ENCODE assay signal across 8 cellular contexts in the genomic region with DNA sequence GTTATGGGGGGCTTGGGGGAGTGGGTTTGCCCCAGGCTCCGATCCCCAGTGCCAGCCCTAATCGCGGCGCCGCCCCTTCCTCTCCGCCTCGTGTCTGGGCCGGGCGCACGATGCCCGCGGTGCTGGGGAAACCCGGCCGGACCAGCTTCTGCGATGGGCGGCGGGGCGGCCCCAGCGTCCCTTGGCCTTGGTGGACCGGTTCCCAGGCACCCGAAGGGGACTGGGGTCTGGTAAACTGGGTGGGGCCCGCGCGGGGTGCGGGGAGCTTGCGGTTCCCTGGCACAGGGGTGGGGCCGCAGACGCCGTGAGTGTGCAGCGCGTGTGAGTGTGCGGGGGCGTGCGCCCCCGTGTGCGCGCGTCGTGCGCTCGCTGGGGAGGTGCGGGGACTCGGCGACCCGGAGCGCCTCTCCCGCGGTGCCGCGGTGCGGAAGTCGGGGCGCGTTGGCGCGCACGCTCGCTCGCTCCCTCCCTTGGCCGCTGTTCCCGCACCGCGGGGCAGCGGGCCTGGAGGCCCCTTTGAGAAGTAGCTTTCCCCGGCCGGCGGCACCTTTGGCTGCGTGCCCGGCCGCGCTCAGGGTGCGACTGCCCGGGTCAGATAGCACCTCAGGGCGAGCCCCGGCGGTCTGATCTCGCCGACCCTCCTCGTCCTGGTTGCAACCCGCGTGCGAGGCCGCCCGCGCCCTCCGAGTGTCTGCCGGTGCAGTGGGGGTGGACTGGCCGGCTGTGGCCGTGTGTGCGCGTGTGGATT. TPM values are rescaled to one million over a fixed set of nuclear protein-coding genes. Genes with fewer than 3 reads are reported as not detected.
DNase-seq lines count a peak whose midpoint lies in the region; ATAC-seq, FAIRE-seq and TF ChIP-seq lines count a peak whose summit lies in the region.

No MANE protein-coding gene starts in this region.

- peak overlapping the region; percentile 80 for H3K4me3 Mint-ChIP-seq in activated CD4-positive, alpha-beta T cell treated with anti-CD3 and anti-CD28 coated beads, Interleukin-2, amount 10 ng/mL, durations not matched to agents 7 days and 5 days

- POLR2A ChIA-PET in A549 (lab: Yijun Ruan, JAX) = interaction anchor here (0.6 to 3.3 kb wide), 11 partner anchors 10 to 214 kb away, joined by 3 to 32 read pairs (median 5); partner anchors contain the start of genes GIN1 and PPIP5K2
- POLR2A ChIA-PET in activated CD4-positive, alpha-beta T cell treated with anti-CD3 and anti-CD28 coated beads, Interleukin-2, amount 10 ng/mL, durations not matched to agents 7 days and 5 days (lab: Charles Lee) = interaction anchor here (0.6 kb wide), 2 partner anchors 47 to 139 kb away, joined by 4 to 5 read pairs; partner anchors contain the start of gene PPIP5K2

- no peaks in the 10 kb centered on the region for H3K9me3 ChIP-seq in A549

- ATAC-seq in A549 = peak; percentile 75 to 77
- ATAC-seq in GM18511 (IDR thresholded peaks at IDR 0.05; ENCODE audit: unreplicated experiment) = peak; percentile 50
- peak; percentile 28 for ATAC-seq in HG02981 (IDR thresholded peaks at IDR 0.05; ENCODE audit: unreplicated experiment)

- peaks cover 10% of the 10 kb centered on the region for H3K27me3 Mint-ChIP-seq in activated CD4-positive, alpha-beta T cell treated with anti-CD3 and anti-CD28 coated beads, Interleukin-2, amount 10 ng/mL, durations not matched to agents 7 days and 5 days

- peak overlapping the region; percentile 90 for H3K4me3 ChIP-seq in A549

- CTCF ChIA-PET in A549 (lab: Yijun Ruan, JAX) = interaction anchor here (1.0 to 2.9 kb wide), 5 partner anchors 15 to 216 kb away, joined by 3 to 19 read pairs (median 4); no protein-coding TSS in a partner anchor
- CTCF ChIA-PET in activated CD4-positive, alpha-beta T cell treated with anti-CD3 and anti-CD28 coated beads, Interleukin-2, amount 10 ng/mL, durations not matched to agents 7 days and 5 days (lab: Charles Lee) = interaction anchor here (0.6 to 1.8 kb wide), 6 partner anchors 13 to 919 kb away, joined by 3 to 10 read pairs (median 4); no protein-coding TSS in a partner anchor

- H3K4me1 ChIP-seq in A549 = peaks cover 38% of the 10 kb centered on the region

- no peak for TF ChIP-seq RAD21 in A549 (conservative IDR thresholded peaks at IDR 0.05 in 1 of 2, IDR thresholded peaks at IDR 0.05 in 1 of 2)

- no peak for TF ChIP-seq EP300 in A549 (IDR thresholded peaks at IDR 0.05)

- WGBS in A549 (ENCODE audit: missing lambda C conversion rate) = 17% methylated on average over 1 of the region's 91 CpGs

- DNase-seq in A549 (ENCODE audit: low read depth in 1 of 2, low spot score in 1 of 2) (peak; percentile 42 to 81), NCI-H226 (peak; percentile 52), dermis microvascular lymphatic vessel endothelial cell (ENCODE audit: low read depth in 2 of 2) (peak; percentile 9 to 67), lung microvascular endothelial cell (ENCODE audit: low read depth in 2 of 2) (peak; percentile 50 to 55)
- DNase-seq in activated CD4-positive, alpha-beta T cell treated with anti-CD3 and anti-CD28 coated beads, Interleukin-2, amount 10 ng/mL, durations not matched to agents 7 days and 5 days = peak; percentile 62
- DNase-seq in stimulated activated CD8-positive, alpha-beta memory T cell treated with anti-CD3 and anti-CD28 coated beads, Interleukin-12 subunit alpha, Interleukin-12 subunit beta, amount 100 ng/mL, for 1 hour (ENCODE audit: low read depth) = peak; percentile 21

- H3K4me2 ChIP-seq in A549 = peak overlapping the region; percentile 77

- H3K36me3 Mint-ChIP-seq in activated CD4-positive, alpha-beta T cell treated with anti-CD3 and anti-CD28 coated beads, Interleukin-2, amount 10 ng/mL, durations not matched to agents 7 days and 5 days (ENCODE audit: low read depth) = peaks cover 4% of the 10 kb centered on the region

- peaks cover 27% of the 10 kb centered on the region for H3K4me1 Mint-ChIP-seq in activated CD4-positive, alpha-beta T cell treated with anti-CD3 and anti-CD28 coated beads, Interleukin-2, amount 10 ng/mL, durations not matched to agents 7 days and 5 days

- no peak for FAIRE-seq in A549 (lab: Jason Lieb, UNC)

- H3K27ac ChIP-seq in A549 = peak overlapping the region; percentile 93 to 95

- no peaks in the 10 kb centered on the region for H3K9me3 Mint-ChIP-seq in activated CD4-positive, alpha-beta T cell treated with anti-CD3 and anti-CD28 coated beads, Interleukin-2, amount 10 ng/mL, durations not matched to agents 7 days and 5 days

- peak overlapping the region; percentile 88 for H3K27ac Mint-ChIP-seq in activated CD4-positive, alpha-beta T cell treated with anti-CD3 and anti-CD28 coated beads, Interleukin-2, amount 10 ng/mL, durations not matched to agents 7 days and 5 days

- TF ChIP-seq POLR2A in A549 (IDR thresholded peaks at IDR 0.05; ENCODE audit: low read length) = peak; percentile 40; the same call in 1 of the 2 replicates

- TF ChIP-seq CTCF in A549 (IDR thresholded peaks at IDR 0.05) = no peak

TF ChIP-seq in A549, 52 proteins besides CTCF, POLR2A, EP300 and RAD21 (continues in another document):
- no peak for TF ChIP-seq RARB (CRISPR knock-in tag; IDR thresholded peaks at IDR 0.05)
- peak; percentile 59; a peak in 4 of 5 replicates for TF ChIP-seq JUN (IDR thresholded peaks at IDR 0.05)
- TF ChIP-seq, protein P1, sequence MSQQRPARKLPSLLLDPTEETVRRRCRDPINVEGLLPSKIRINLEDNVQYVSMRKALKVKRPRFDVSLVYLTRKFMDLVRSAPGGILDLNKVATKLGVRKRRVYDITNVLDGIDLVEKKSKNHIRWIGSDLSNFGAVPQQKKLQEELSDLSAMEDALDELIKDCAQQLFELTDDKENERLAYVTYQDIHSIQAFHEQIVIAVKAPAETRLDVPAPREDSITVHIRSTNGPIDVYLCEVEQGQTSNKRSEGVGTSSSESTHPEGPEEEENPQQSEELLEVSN (IDR thresholded peaks at IDR 0.05; ENCODE audit: borderline replicate concordance, low read depth) = peak; percentile 63; the same call in 1 of the 2 replicates
- TF ChIP-seq, protein P2, sequence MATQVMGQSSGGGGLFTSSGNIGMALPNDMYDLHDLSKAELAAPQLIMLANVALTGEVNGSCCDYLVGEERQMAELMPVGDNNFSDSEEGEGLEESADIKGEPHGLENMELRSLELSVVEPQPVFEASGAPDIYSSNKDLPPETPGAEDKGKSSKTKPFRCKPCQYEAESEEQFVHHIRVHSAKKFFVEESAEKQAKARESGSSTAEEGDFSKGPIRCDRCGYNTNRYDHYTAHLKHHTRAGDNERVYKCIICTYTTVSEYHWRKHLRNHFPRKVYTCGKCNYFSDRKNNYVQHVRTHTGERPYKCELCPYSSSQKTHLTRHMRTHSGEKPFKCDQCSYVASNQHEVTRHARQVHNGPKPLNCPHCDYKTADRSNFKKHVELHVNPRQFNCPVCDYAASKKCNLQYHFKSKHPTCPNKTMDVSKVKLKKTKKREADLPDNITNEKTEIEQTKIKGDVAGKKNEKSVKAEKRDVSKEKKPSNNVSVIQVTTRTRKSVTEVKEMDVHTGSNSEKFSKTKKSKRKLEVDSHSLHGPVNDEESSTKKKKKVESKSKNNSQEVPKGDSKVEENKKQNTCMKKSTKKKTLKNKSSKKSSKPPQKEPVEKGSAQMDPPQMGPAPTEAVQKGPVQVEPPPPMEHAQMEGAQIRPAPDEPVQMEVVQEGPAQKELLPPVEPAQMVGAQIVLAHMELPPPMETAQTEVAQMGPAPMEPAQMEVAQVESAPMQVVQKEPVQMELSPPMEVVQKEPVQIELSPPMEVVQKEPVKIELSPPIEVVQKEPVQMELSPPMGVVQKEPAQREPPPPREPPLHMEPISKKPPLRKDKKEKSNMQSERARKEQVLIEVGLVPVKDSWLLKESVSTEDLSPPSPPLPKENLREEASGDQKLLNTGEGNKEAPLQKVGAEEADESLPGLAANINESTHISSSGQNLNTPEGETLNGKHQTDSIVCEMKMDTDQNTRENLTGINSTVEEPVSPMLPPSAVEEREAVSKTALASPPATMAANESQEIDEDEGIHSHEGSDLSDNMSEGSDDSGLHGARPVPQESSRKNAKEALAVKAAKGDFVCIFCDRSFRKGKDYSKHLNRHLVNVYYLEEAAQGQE (IDR thresholded peaks at IDR 0.05) = no peak
- TF ChIP-seq ESRRA (IDR thresholded peaks at IDR 0.05; ENCODE audit: borderline replicate concordance, low read length) = no peak
- TF ChIP-seq HEYL (CRISPR knock-in tag; IDR thresholded peaks at IDR 0.05) = no peak
- no peak for TF ChIP-seq CEBPB (IDR thresholded peaks at IDR 0.05)
- no peak for TF ChIP-seq RCOR1 (IDR thresholded peaks at IDR 0.05; ENCODE audit: low read depth, low read length)
- TF ChIP-seq MAX (IDR thresholded peaks at IDR 0.05) = peak; percentile 81
- no peak for TF ChIP-seq CBX2 (IDR thresholded peaks at IDR 0.05; ENCODE audit: borderline replicate concordance, low read depth)
- no peak for TF ChIP-seq ZNF302 (CRISPR knock-in tag; IDR thresholded peaks at IDR 0.05)
- TF ChIP-seq NR3C1 (IDR thresholded peaks at IDR 0.05) = no peak
- TF ChIP-seq TFCP2L1 (CRISPR knock-in tag; IDR thresholded peaks at IDR 0.05) = peak; percentile 79; the same call in 1 of the 2 replicates
- no peak for TF ChIP-seq SREBF2 (IDR thresholded peaks at IDR 0.05)
- no peak for TF ChIP-seq HOXA7 (CRISPR knock-in tag; IDR thresholded peaks at IDR 0.05)
- TF ChIP-seq CBX8 (IDR thresholded peaks at IDR 0.05) = no peak
- TF ChIP-seq PHF8 (IDR thresholded peaks at IDR 0.05; ENCODE audit: borderline replicate concordance, low read depth) = peak; percentile 83
- no peak for TF ChIP-seq HDAC2 (IDR thresholded peaks at IDR 0.05)
- TF ChIP-seq KDM5A (IDR thresholded peaks at IDR 0.05) = no peak
- peak; percentile 69 for TF ChIP-seq MYC (IDR thresholded peaks at IDR 0.05; ENCODE audit: borderline replicate concordance, low read length)

RNA-seq across cellular contexts. Expression of gene MACIR, which starts 0.6 kb away (rescaled TPM):
- polyA plus RNA-seq in A549 (2011; rRNA removed) = 35.3 and 38.8 TPM in 2 replicates
- polyA plus RNA-seq in A549 (2012; cell fraction: cytosol; rRNA removed) = 16.1 and 17.5 TPM in 2 replicates
- polyA plus RNA-seq in A549 (2012; cell fraction: nucleus; rRNA removed) = 13.0 and 18.4 TPM in 2 replicates
- 17.7 to 21.5 TPM (median 20.1 TPM) in 3 replicates for polyA plus RNA-seq in A549 (2017; fragmentation: RNase III; extraction: RNeasy Plus Mini Kit Qiagen cat#74134 plus additional on column Dnase treatment)
- 24.8 and 27.3 TPM in 2 replicates for polyA minus RNA-seq in A549 (2011; rRNA and poly(A)+ RNA removed)
- total RNA-seq in activated CD4-positive, alpha-beta T cell treated with anti-CD3 and anti-CD28 coated beads, Interleukin-2, amount 10 ng/mL, durations not matched to agents 7 days and 5 days = 1 to 10 TPM; 8.2 to 9.0 TPM
- 4.0 and 5.1 TPM in 2 replicates for total RNA-seq in dermis microvascular lymphatic vessel endothelial cell
- 3.7 and 7.1 TPM in 2 replicates for total RNA-seq in lung microvascular endothelial cell

Comparison
In these comparisons a context has a peak if more than half of its experiments do, and no peak if none do; other contexts are left out.
1. Peak in every context shown above with its lines: DNase-seq, ATAC-seq, H3K4me3 ChIP-seq and H3K27ac ChIP-seq.